Comparison of ENCODE assay signal across 1 cellular context in genomic region chr20:47176217-47176616, GRCh38.
A peak's percentile ranks its signal among the peaks of the same experiment; 100 is the strongest.
DNase-seq lines count a peak whose midpoint lies in the region; TF ChIP-seq lines count a peak whose summit lies in the region.
"Not testable (repeated sequence)": the region's sequence is repeated elsewhere in the genome, so short reads cannot be mapped to it uniquely, and the experiment has no call there.

No MANE protein-coding gene starts in this region.

- DNase-seq in spleen: peak; percentile 16

- H3K4me1 ChIP-seq in spleen: not testable (repeated sequence)

- TF ChIP-seq POLR2A in spleen (IDR thresholded peaks at IDR 0.05): not testable (repeated sequence)

- H3K36me3 ChIP-seq in spleen: not testable (repeated sequence)

- 73 to 83% (median 81%) methylated on average over 5 of the region's 5 CpGs for WGBS in spleen, 5 donors

- TF ChIP-seq CTCF in spleen (IDR thresholded peaks at IDR 0.05 in 8 of 11, conservative IDR thresholded peaks at IDR 0.05 in 3 of 11): not testable (repeated sequence)

- intact Hi-C loops in spleen (cut with DNase I; ENCODE audit: low total_unique reads): not testable (repeated sequence)

- H3K4me3 ChIP-seq in spleen: not testable (repeated sequence)

- H3K9me3 ChIP-seq in spleen: not testable (repeated sequence)

- not testable (repeated sequence) for H3K27ac ChIP-seq in spleen

- peaks cover 0 to 39% (median 0%) of the 10 kb centered on the region in 7 donors for H3K27me3 ChIP-seq in spleen (replicated peaks in 1 of 7)
